In the genomic region with DNA sequence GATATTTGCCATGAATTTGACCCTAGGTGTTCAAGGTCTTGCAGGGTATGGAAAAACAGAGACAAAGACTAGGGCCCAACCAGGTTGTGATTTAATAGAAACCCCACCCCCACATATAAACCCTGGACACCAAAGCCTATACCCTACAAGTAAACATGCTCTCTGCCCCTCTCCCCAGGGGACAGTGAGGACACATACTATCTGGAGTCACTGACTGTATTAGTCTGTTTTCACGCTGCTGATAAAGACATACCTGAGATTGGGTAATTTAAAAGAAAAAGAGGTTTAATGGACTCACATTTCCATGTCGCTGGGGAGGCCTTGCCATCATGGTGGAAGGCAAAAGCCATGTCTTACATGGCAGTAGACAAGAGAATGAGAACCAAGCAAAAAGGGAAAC, we compare ENCODE assay signal across 1 cellular context.
TF ChIP-seq lines count a peak whose summit lies in the region.

No MANE protein-coding gene starts in this region.

TF ChIP-seq in HepG2, 621 proteins besides CTCF, POLR2A, EP300 and RAD21 (continued from another document):
- TF ChIP-seq AFF4 (CRISPR knock-in tag; IDR thresholded peaks at IDR 0.05) (no peak), ZNF362 (CRISPR knock-in tag; IDR thresholded peaks at IDR 0.05; ENCODE audit: borderline replicate concordance) (peak; percentile 12; the same call in 1 of the 2 replicates)
